10 cellular contexts compared by ENCODE assay signal in genomic region chr19:1699386-1699785, GRCh38. TPM values are rescaled to one million over a fixed set of nuclear protein-coding genes. Genes with fewer than 3 reads are reported as not detected.
"Had no signal": no experiment of that assay in that cellular context is flagged by ENCODE, and none has a peak within 500 bp of the region (broad histone marks: within the 10 kb centered on the region; RNA-seq: fewer than 3 reads in every experiment).

No MANE protein-coding gene starts in this region.

- H3K4me3 ChIP-seq: GM23248, K562 had no signal

- H3K27ac Mint-ChIP-seq: H9 had no signal

- ATAC-seq: K562 had no signal

- DNase-seq: GM23248, GOT3, H9, HCEC 1CT, IMR-90, Kasumi-1, KG1 had no signal

- H3K4me3 Mint-ChIP-seq: H9 had no signal

- H3K27ac ChIP-seq: GM23248 had no signal

RNA-seq across cellular contexts. Expression of gene ONECUT3, which starts 53.9 kb away (rescaled TPM):
- total RNA-seq: GM23248, H4, HT-29, IMR-90, K562 had no signal
